In the genomic region with DNA sequence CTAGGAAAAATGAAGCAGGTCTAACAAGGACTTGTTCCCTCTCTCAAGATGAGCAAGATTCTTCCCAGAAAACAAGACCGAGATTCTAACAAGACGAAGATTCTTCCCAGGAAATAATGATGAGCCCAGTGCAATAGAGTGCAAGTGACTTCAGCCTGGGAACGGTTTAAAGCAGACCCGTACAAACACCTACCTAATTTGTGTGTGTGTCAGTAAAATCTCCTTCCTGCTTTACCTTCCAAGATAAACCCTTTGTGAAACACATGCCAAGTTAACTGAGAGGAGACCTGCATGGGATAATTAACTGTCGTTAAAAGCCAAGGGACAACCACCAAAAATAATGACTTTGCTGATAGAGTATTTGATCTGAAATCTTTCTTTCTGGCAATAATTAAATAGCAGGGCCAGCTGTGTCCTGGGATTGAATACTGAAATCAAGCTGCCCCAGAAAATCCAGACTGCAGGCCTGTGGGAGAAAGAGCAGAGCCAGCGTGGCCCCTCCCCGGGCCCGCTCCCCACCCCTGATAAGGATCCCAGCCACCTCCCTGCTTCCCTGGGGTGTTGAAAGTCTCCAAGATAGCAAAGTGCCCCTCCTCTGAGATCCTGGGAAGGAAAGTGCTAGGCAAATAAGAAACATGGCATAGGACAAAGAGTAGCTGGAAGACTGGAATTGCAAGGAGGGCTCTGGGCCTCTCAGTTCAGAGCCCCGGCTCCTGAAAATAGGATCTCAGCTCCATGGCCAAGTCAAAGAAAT, we compare ENCODE assay signal across 1 cellular context.
A peak's percentile ranks its signal among the peaks of the same experiment; 100 is the strongest.
TF ChIP-seq lines count a peak whose summit lies in the region.

No MANE protein-coding gene starts in this region.

TF ChIP-seq in SK-N-SH treated with all-trans-retinoic acid at 6 μM for 48 hours, 23 proteins besides CTCF, POLR2A, EP300 and RAD21 (continued from another document):
- TF ChIP-seq, protein P1, sequence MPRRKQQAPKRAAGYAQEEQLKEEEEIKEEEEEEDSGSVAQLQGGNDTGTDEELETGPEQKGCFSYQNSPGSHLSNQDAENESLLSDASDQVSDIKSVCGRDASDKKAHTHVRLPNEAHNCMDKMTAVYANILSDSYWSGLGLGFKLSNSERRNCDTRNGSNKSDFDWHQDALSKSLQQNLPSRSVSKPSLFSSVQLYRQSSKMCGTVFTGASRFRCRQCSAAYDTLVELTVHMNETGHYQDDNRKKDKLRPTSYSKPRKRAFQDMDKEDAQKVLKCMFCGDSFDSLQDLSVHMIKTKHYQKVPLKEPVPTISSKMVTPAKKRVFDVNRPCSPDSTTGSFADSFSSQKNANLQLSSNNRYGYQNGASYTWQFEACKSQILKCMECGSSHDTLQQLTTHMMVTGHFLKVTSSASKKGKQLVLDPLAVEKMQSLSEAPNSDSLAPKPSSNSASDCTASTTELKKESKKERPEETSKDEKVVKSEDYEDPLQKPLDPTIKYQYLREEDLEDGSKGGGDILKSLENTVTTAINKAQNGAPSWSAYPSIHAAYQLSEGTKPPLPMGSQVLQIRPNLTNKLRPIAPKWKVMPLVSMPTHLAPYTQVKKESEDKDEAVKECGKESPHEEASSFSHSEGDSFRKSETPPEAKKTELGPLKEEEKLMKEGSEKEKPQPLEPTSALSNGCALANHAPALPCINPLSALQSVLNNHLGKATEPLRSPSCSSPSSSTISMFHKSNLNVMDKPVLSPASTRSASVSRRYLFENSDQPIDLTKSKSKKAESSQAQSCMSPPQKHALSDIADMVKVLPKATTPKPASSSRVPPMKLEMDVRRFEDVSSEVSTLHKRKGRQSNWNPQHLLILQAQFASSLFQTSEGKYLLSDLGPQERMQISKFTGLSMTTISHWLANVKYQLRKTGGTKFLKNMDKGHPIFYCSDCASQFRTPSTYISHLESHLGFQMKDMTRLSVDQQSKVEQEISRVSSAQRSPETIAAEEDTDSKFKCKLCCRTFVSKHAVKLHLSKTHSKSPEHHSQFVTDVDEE (CRISPR knock-in tag; IDR thresholded peaks at IDR 0.05), result peak; percentile 61; the same call in 1 of the 2 replicates
- peak; percentile 82 for TF ChIP-seq TCF4 (CRISPR knock-in tag; IDR thresholded peaks at IDR 0.05; ENCODE audit: borderline replicate concordance)
